ENCODE assay signal across 20 cellular contexts in genomic region chrX:28590394-28590793, GRCh38. TPM values are rescaled to one million over a fixed set of nuclear protein-coding genes. Genes with fewer than 3 reads are reported as not detected.
A peak's percentile ranks its signal among the peaks of the same experiment; 100 is the strongest.
DNase-seq lines count a peak whose midpoint lies in the region; ATAC-seq and TF ChIP-seq lines count a peak whose summit lies in the region.
"Had no signal": no experiment of that assay in that cellular context is flagged by ENCODE, and none has a peak within 500 bp of the region (broad histone marks: within the 10 kb centered on the region; RNA-seq: fewer than 3 reads in every experiment).

No MANE protein-coding gene starts in this region.

- peak; percentile 36 for TF ChIP-seq RAD21 in neural cell (conservative IDR thresholded peaks at IDR 0.05)

- H3K9me3 ChIP-seq in adipocyte (ENCODE audit: control insufficient read depth, low read length) (no peaks in the 10 kb centered on the region), neural cell (ENCODE audit: low read length) (no peaks in the 10 kb centered on the region)
- H3K9me3 ChIP-seq: esophagus squamous epithelium, vagina had no signal

- H3K9me3 Mint-ChIP-seq in activated CD4-positive, alpha-beta T cell treated with anti-CD3 and anti-CD28 coated beads, Interleukin-2, amount 10 ng/mL, durations not matched to agents 24 days and 14 days: no peaks in the 10 kb centered on the region
- H3K9me3 Mint-ChIP-seq in activated CD8-positive, alpha-beta T cell treated with anti-CD3 and anti-CD28 coated beads, Interleukin-2, amount 10 ng/mL, durations not matched to agents 7 days and 5 days (ENCODE audit: insufficient read depth): no peaks in the 10 kb centered on the region
- H3K9me3 Mint-ChIP-seq: activated B cell treated with CpG ODN at 0.5 μM for 24 hours had no signal

- DNase-seq in adipocyte (ENCODE audit: low read depth): peak; percentile 13
- DNase-seq in fibroblast of the aortic adventitia (ENCODE audit: low read depth): peak; percentile 27
- DNase-seq in activated CD4-positive, alpha-beta T cell treated with anti-CD3 and anti-CD28 coated beads, Interleukin-2, amount 10 ng/mL, durations not matched to agents 24 days and 14 days: no peak
- DNase-seq in stimulated activated naive CD4-positive, alpha-beta T cell treated with Interleukin-2 at 50 U/mL for 16 hours (lab: John Stamatoyannopoulos, UW): no peak
- no peak for DNase-seq in activated CD8-positive, alpha-beta T cell treated with anti-CD3 and anti-CD28 coated beads, Interleukin-2, amount 10 ng/mL, durations not matched to agents 7 days and 5 days
- DNase-seq: ACHN; activated B cell treated with CpG ODN at 0.5 μM for 24 hours; activated CD8-positive, alpha-beta memory T cell treated with anti-CD3 and anti-CD28 coated beads, Interleukin-2, amount 10 ng/mL, durations not matched to agents 7 days and 5 days; CD8-positive, alpha-beta memory T cell; esophagus squamous epithelium; left colon; posterior cingulate gyrus; stimulated activated CD4-positive, alpha-beta T cell treated with anti-CD3 and anti-CD28 coated beads, Interleukin-12 subunit alpha, Interleukin-12 subunit beta, amount 100 ng/mL, for 4 hours; stimulated activated naive CD8-positive, alpha-beta T cell treated with anti-CD3 and anti-CD28 coated beads, Interleukin-15, Interleukin-2, amounts not matched to agents 100 U/mL and 50 U/mL, for 24 hours; T-helper 1 cell had no signal

- H3K4me1 Mint-ChIP-seq in activated CD4-positive, alpha-beta T cell treated with anti-CD3 and anti-CD28 coated beads, Interleukin-2, amount 10 ng/mL, durations not matched to agents 24 days and 14 days: no peaks in the 10 kb centered on the region
- no peaks in the 10 kb centered on the region for H3K4me1 Mint-ChIP-seq in activated CD8-positive, alpha-beta T cell treated with anti-CD3 and anti-CD28 coated beads, Interleukin-2, amount 10 ng/mL, durations not matched to agents 7 days and 5 days (ENCODE audit: low read depth)
- H3K4me1 Mint-ChIP-seq: activated B cell treated with CpG ODN at 0.5 μM for 24 hours; activated CD8-positive, alpha-beta memory T cell treated with anti-CD3 and anti-CD28 coated beads, Interleukin-2, amount 10 ng/mL, durations not matched to agents 7 days and 5 days; CD8-positive, alpha-beta memory T cell had no signal

- no peaks in the 10 kb centered on the region for H3K36me3 Mint-ChIP-seq in activated CD4-positive, alpha-beta T cell treated with anti-CD3 and anti-CD28 coated beads, Interleukin-2, amount 10 ng/mL, durations not matched to agents 24 days and 14 days (ENCODE audit: low read depth)
- H3K36me3 Mint-ChIP-seq in activated CD8-positive, alpha-beta T cell treated with anti-CD3 and anti-CD28 coated beads, Interleukin-2, amount 10 ng/mL, durations not matched to agents 7 days and 5 days (ENCODE audit: low read depth): no peaks in the 10 kb centered on the region
- H3K36me3 Mint-ChIP-seq: activated CD8-positive, alpha-beta memory T cell treated with anti-CD3 and anti-CD28 coated beads, Interleukin-2, amount 10 ng/mL, durations not matched to agents 7 days and 5 days; CD8-positive, alpha-beta memory T cell had no signal

- H3K36me3 ChIP-seq in adipocyte (ENCODE audit: control insufficient read depth, insufficient read depth, low read length, severe bottlenecking) (no peaks in the 10 kb centered on the region), neural cell (ENCODE audit: insufficient read depth, low read length) (no peaks in the 10 kb centered on the region)
- H3K36me3 ChIP-seq: esophagus squamous epithelium, vagina had no signal

- H2AFZ ChIP-seq in neural cell (ENCODE audit: low read depth, low read length): no peak overlapping the region

- intact Hi-C loops in activated CD4-positive, alpha-beta T cell treated with anti-CD3 and anti-CD28 coated beads, Interleukin-2, amount 10 ng/mL, durations not matched to agents 24 days and 14 days (cut with micrococcal nuclease): no loop called here

- ATAC-seq in GM19463 (IDR thresholded peaks at IDR 0.05; ENCODE audit: unreplicated experiment): no peak
- no peak for ATAC-seq in activated CD8-positive, alpha-beta T cell treated with anti-CD3 and anti-CD28 coated beads, Interleukin-2, amount 10 ng/mL, durations not matched to agents 7 days and 5 days
- ATAC-seq: activated CD8-positive, alpha-beta memory T cell treated with anti-CD3 and anti-CD28 coated beads, Interleukin-2, amount 10 ng/mL, durations not matched to agents 7 days and 5 days; K562; left colon; stimulated activated naive CD8-positive, alpha-beta T cell treated with anti-CD3 and anti-CD28 coated beads, Interleukin-15, Interleukin-2, amounts not matched to agents 100 U/mL and 50 U/mL, for 24 hours had no signal

- peaks cover 34% of the 10 kb centered on the region for H3K27me3 ChIP-seq in adipocyte (replicated peaks; ENCODE audit: control insufficient read depth, insufficient read depth, low read length)
- H3K27me3 ChIP-seq in neural cell (ENCODE audit: insufficient read depth, low read depth, low read length): no peaks in the 10 kb centered on the region
- H3K27me3 ChIP-seq: esophagus squamous epithelium, vagina had no signal

- no peak for TF ChIP-seq EP300 in neural cell (conservative IDR thresholded peaks at IDR 0.05; ENCODE audit: poor library complexity, severe bottlenecking)

- POLR2A ChIA-PET in activated CD8-positive, alpha-beta T cell treated with anti-CD3 and anti-CD28 coated beads, Interleukin-2, amount 10 ng/mL, durations not matched to agents 7 days and 5 days (lab: Charles Lee): no interaction called here

- peak; percentile 4; the same call in 1 of the 2 replicates for TF ChIP-seq CTCF in C4-2B (conservative IDR thresholded peaks at IDR 0.05)
- peak; percentile 24 for TF ChIP-seq CTCF in fibroblast of the aortic adventitia (IDR thresholded peaks at IDR 0.05; ENCODE audit: insufficient read depth, low read length)
- no peak for TF ChIP-seq CTCF in neural cell (IDR thresholded peaks at IDR 0.05; ENCODE audit: poor library complexity, severe bottlenecking)

- no peak overlapping the region for H3K4me3 ChIP-seq in adipocyte (ENCODE audit: low read length)
- peak overlapping the region; percentile 63 for H3K4me3 ChIP-seq in fibroblast of the aortic adventitia (ENCODE audit: low read depth, low read length)
- no peak overlapping the region for H3K4me3 ChIP-seq in neural cell (ENCODE audit: low read length)
- H3K4me3 ChIP-seq: esophagus squamous epithelium, K562, vagina had no signal

- no peaks in the 10 kb centered on the region for H3K79me2 ChIP-seq in neural cell (replicated peaks; ENCODE audit: insufficient read depth, low read length)

- H3K9me2 ChIP-seq in neural cell (ENCODE audit: insufficient read depth, low read length): no peaks in the 10 kb centered on the region

- H3K4me1 ChIP-seq in adipocyte (ENCODE audit: control insufficient read depth, insufficient read depth, low read length): no peaks in the 10 kb centered on the region
- H3K4me1 ChIP-seq: vagina had no signal

- CTCF ChIA-PET in activated CD8-positive, alpha-beta T cell treated with anti-CD3 and anti-CD28 coated beads, Interleukin-2, amount 10 ng/mL, durations not matched to agents 7 days and 5 days (lab: Charles Lee): no interaction called here

- no peak overlapping the region for H3K27ac Mint-ChIP-seq in activated CD4-positive, alpha-beta T cell treated with anti-CD3 and anti-CD28 coated beads, Interleukin-2, amount 10 ng/mL, durations not matched to agents 24 days and 14 days
- no peak overlapping the region for H3K27ac Mint-ChIP-seq in activated CD8-positive, alpha-beta T cell treated with anti-CD3 and anti-CD28 coated beads, Interleukin-2, amount 10 ng/mL, durations not matched to agents 7 days and 5 days
- H3K27ac Mint-ChIP-seq: activated B cell treated with CpG ODN at 0.5 μM for 24 hours; activated CD8-positive, alpha-beta memory T cell treated with anti-CD3 and anti-CD28 coated beads, Interleukin-2, amount 10 ng/mL, durations not matched to agents 7 days and 5 days; CD8-positive, alpha-beta memory T cell had no signal

- H3K4me2 ChIP-seq in neural cell (ENCODE audit: low read length): no peak overlapping the region

- H4K20me1 ChIP-seq in neural cell (ENCODE audit: insufficient read depth): no peaks in the 10 kb centered on the region

- no peak overlapping the region for H3K4me3 Mint-ChIP-seq in activated CD4-positive, alpha-beta T cell treated with anti-CD3 and anti-CD28 coated beads, Interleukin-2, amount 10 ng/mL, durations not matched to agents 24 days and 14 days
- no peak overlapping the region for H3K4me3 Mint-ChIP-seq in activated CD8-positive, alpha-beta T cell treated with anti-CD3 and anti-CD28 coated beads, Interleukin-2, amount 10 ng/mL, durations not matched to agents 7 days and 5 days
- H3K4me3 Mint-ChIP-seq: activated B cell treated with CpG ODN at 0.5 μM for 24 hours; activated CD8-positive, alpha-beta memory T cell treated with anti-CD3 and anti-CD28 coated beads, Interleukin-2, amount 10 ng/mL, durations not matched to agents 7 days and 5 days; CD8-positive, alpha-beta memory T cell had no signal

- no peak overlapping the region for H3K27ac ChIP-seq in C4-2B
- no peak overlapping the region for H3K27ac ChIP-seq in neural cell (ENCODE audit: low read length)
- H3K27ac ChIP-seq: esophagus squamous epithelium, vagina had no signal

- H3F3A ChIP-seq in neural cell (ENCODE audit: insufficient read depth, low read length, poor library complexity, severe bottlenecking): no peaks in the 10 kb centered on the region

- peaks cover 2% of the 10 kb centered on the region for H3K27me3 Mint-ChIP-seq in activated CD4-positive, alpha-beta T cell treated with anti-CD3 and anti-CD28 coated beads, Interleukin-2, amount 10 ng/mL, durations not matched to agents 24 days and 14 days
- H3K27me3 Mint-ChIP-seq in activated CD8-positive, alpha-beta T cell treated with anti-CD3 and anti-CD28 coated beads, Interleukin-2, amount 10 ng/mL, durations not matched to agents 7 days and 5 days (ENCODE audit: low read depth): no peaks in the 10 kb centered on the region
- H3K27me3 Mint-ChIP-seq: activated B cell treated with CpG ODN at 0.5 μM for 24 hours; activated CD8-positive, alpha-beta memory T cell treated with anti-CD3 and anti-CD28 coated beads, Interleukin-2, amount 10 ng/mL, durations not matched to agents 7 days and 5 days; CD8-positive, alpha-beta memory T cell had no signal

- no peak overlapping the region for H3K9ac ChIP-seq in adipocyte (ENCODE audit: low read length)
- no peak overlapping the region for H3K9ac ChIP-seq in neural cell (ENCODE audit: low read length)

TF ChIP-seq in neural cell, 6 proteins besides CTCF, POLR2A, EP300 and RAD21 (continues in another document):
- TF ChIP-seq POLR2AphosphoS5 (IDR thresholded peaks at IDR 0.05) (no peak), MXI1 (conservative IDR thresholded peaks at IDR 0.05; ENCODE audit: poor library complexity, severe bottlenecking) (no peak), SMC3 (conservative IDR thresholded peaks at IDR 0.05; ENCODE audit: poor library complexity) (no peak)

RNA-seq across cellular contexts. Expression of gene IL1RAPL1, which starts 3.1 kb away (rescaled TPM):
- total RNA-seq in fibroblast of the aortic adventitia (ENCODE audit: low replicate concordance): 6.0 and 7.1 TPM in 2 replicates
- polyA plus RNA-seq in neural cell: not detected in 2 replicates
- polyA minus RNA-seq in neural cell: 2.7 and 3.5 TPM in 2 replicates
- total RNA-seq in activated CD4-positive, alpha-beta T cell treated with anti-CD3 and anti-CD28 coated beads, Interleukin-2, amount 10 ng/mL, durations not matched to agents 24 days and 14 days: not detected in 2 replicates
- total RNA-seq in activated CD8-positive, alpha-beta T cell treated with anti-CD3 and anti-CD28 coated beads, Interleukin-2, amount 10 ng/mL, durations not matched to agents 7 days and 5 days: not detected
- total RNA-seq: activated B cell treated with CpG ODN at 0.5 μM for 24 hours; activated CD8-positive, alpha-beta memory T cell treated with anti-CD3 and anti-CD28 coated beads, Interleukin-2, amount 10 ng/mL, durations not matched to agents 7 days and 5 days; CD8-positive, alpha-beta memory T cell; vagina had no signal
- polyA plus RNA-seq: CD8-positive, alpha-beta memory T cell had no signal

Comparison
In these comparisons a context has a peak if more than half of its experiments do, and no peak if none do; other contexts are left out.
1. DNase-seq: peak in adipocyte (single experiment) and fibroblast of the aortic adventitia (single experiment); none in activated CD4-positive, alpha-beta T cell treated with anti-CD3 and anti-CD28 coated beads, Interleukin-2, amount 10 ng/mL, durations not matched to agents 24 days and 14 days (single experiment), stimulated activated naive CD4-positive, alpha-beta T cell treated with Interleukin-2 at 50 U/mL for 16 hours (single experiment) and activated CD8-positive, alpha-beta T cell treated with anti-CD3 and anti-CD28 coated beads, Interleukin-2, amount 10 ng/mL, durations not matched to agents 7 days and 5 days (single experiment).